ENCODE assay signal across 1 cellular context in genomic region chr13:97627566-97627965, GRCh38.
TF ChIP-seq lines count a peak whose summit lies in the region.

No MANE protein-coding gene starts in this region.

TF ChIP-seq in H1, 55 proteins besides CTCF, POLR2A, EP300 and RAD21 (continued from another document):
- TF ChIP-seq CHD7 (IDR thresholded peaks at IDR 0.05; ENCODE audit: insufficient replicate concordance, low read length) (no peak), JUN (IDR thresholded peaks at IDR 0.05; ENCODE audit: low read depth, low read length) (no peak)
TF ChIP-seq in H1: peak in this region for 2.
